Comparison of ENCODE assay signal across 1 cellular context in genomic region chr19:55156202-55157063, GRCh38.
TF ChIP-seq lines count a peak whose summit lies in the region.

No MANE protein-coding gene starts in this region.

TF ChIP-seq in K562, 482 proteins besides CTCF, POLR2A, EP300 and RAD21 (continues in another document):
- 0 out of 2 replicates have a peak, but pooled peaks have one; percentile 18 for TF ChIP-seq ATF7 (IDR thresholded peaks at IDR 0.05)
- no peak for TF ChIP-seq PHB2 (IDR thresholded peaks at IDR 0.05; ENCODE audit: low read depth)
- TF ChIP-seq EGR1 (conservative IDR thresholded peaks at IDR 0.05) = peak; percentile 92
- TF ChIP-seq POLR2G (IDR thresholded peaks at IDR 0.05; ENCODE audit: low read depth, low read length) = peak; percentile 54
- no peak for TF ChIP-seq ZNF24 (IDR thresholded peaks at IDR 0.05)
- TF ChIP-seq KDM5B (IDR thresholded peaks at IDR 0.05; ENCODE audit: insufficient replicate concordance, low read depth, low read length) = peak; percentile 42
- TF ChIP-seq PHF8 (IDR thresholded peaks at IDR 0.05; ENCODE audit: borderline replicate concordance, low read length) = peak; percentile 55; the same call in 1 of the 2 replicates
- TF ChIP-seq RBBP5 (IDR thresholded peaks at IDR 0.05; ENCODE audit: borderline replicate concordance, insufficient read depth, low read length, poor library complexity, severe bottlenecking) = peak; percentile 33
- no peak for TF ChIP-seq TEAD2 (tag; IDR thresholded peaks at IDR 0.05)
- TF ChIP-seq ADNP (tag; IDR thresholded peaks at IDR 0.05) = no peak
- peak; percentile 77; the same call in 1 of the 2 replicates for TF ChIP-seq AFF4 (CRISPR knock-in tag; IDR thresholded peaks at IDR 0.05)
- no peak for TF ChIP-seq DEAF1 (CRISPR knock-in tag; IDR thresholded peaks at IDR 0.05)
- no peak for TF ChIP-seq BMI1 (IDR thresholded peaks at IDR 0.05; ENCODE audit: low read length)
- no peak for TF ChIP-seq MITF (IDR thresholded peaks at IDR 0.05)
- peak; percentile 22; the same call in 1 of the 2 replicates for TF ChIP-seq CTBP1 (IDR thresholded peaks at IDR 0.05; ENCODE audit: borderline replicate concordance)
- no peak for TF ChIP-seq BDP1 (IDR thresholded peaks at IDR 0.05; ENCODE audit: insufficient read depth, insufficient read length)
- TF ChIP-seq ZNF76 (CRISPR knock-in tag; IDR thresholded peaks at IDR 0.05; ENCODE audit: borderline replicate concordance) = no peak
- TF ChIP-seq TAF7 (tag; IDR thresholded peaks at IDR 0.05) = no peak
- TF ChIP-seq ZEB2 (IDR thresholded peaks at IDR 0.05) = 0 out of 2 replicates have a peak, but pooled peaks have one; percentile 50
- TF ChIP-seq ZNF121 (CRISPR knock-in tag; conservative IDR thresholded peaks at IDR 0.05) = no peak
- TF ChIP-seq U2AF2 (optimal IDR thresholded peaks at IDR 0.05; ENCODE audit: low read depth, low read length) = no peak
- TF ChIP-seq LARP7 (IDR thresholded peaks at IDR 0.05) = no peak
- TF ChIP-seq CHCHD3 (CRISPR knock-in tag; IDR thresholded peaks at IDR 0.05) = no peak
- no peak for TF ChIP-seq PTRF (tag; IDR thresholded peaks at IDR 0.05)
- no peak for TF ChIP-seq MLX (CRISPR knock-in tag; conservative IDR thresholded peaks at IDR 0.05)
- no peak for TF ChIP-seq NFE2L1 (tag; IDR thresholded peaks at IDR 0.05; ENCODE audit: borderline replicate concordance, low read depth)
- TF ChIP-seq C11orf30 (IDR thresholded peaks at IDR 0.05; ENCODE audit: low read depth) = no peak
- TF ChIP-seq HDAC6 (IDR thresholded peaks at IDR 0.05; ENCODE audit: low read depth, low read length) = no peak
- TF ChIP-seq SRF (CRISPR knock-in tag; IDR thresholded peaks at IDR 0.05) = no peak
- TF ChIP-seq ZNF695 (CRISPR knock-in tag; IDR thresholded peaks at IDR 0.05) = no peak
- peak; percentile 32; the same call in 1 of the 2 replicates for TF ChIP-seq ETS1 (conservative IDR thresholded peaks at IDR 0.05; ENCODE audit: control insufficient read depth, low read depth, low read length)
- no peak for TF ChIP-seq MAFK (IDR thresholded peaks at IDR 0.05; ENCODE audit: low read length)
- TF ChIP-seq TSHZ1 (CRISPR knock-in tag; IDR thresholded peaks at IDR 0.05) = no peak
- no peak for TF ChIP-seq HNRNPK (IDR thresholded peaks at IDR 0.05; ENCODE audit: low read depth, low read length, poor library complexity, severe bottlenecking)
- TF ChIP-seq ESRRA (IDR thresholded peaks at IDR 0.05; ENCODE audit: borderline replicate concordance, low read depth) = 0 out of 2 replicates have a peak, but pooled peaks have one; percentile 12
- peak; percentile 68; the same call in 1 of the 2 replicates for TF ChIP-seq TFAP4 (CRISPR knock-in tag; IDR thresholded peaks at IDR 0.05; ENCODE audit: borderline replicate concordance)
- TF ChIP-seq GABPB1 (CRISPR knock-in tag; IDR thresholded peaks at IDR 0.05) = no peak; the same call in 1 of the 2 replicates
- TF ChIP-seq PCBP2 (IDR thresholded peaks at IDR 0.05; ENCODE audit: low read depth, low read length, poor library complexity, severe bottlenecking) = no peak
- TF ChIP-seq ZSCAN29 (IDR thresholded peaks at IDR 0.05) = no peak
- TF ChIP-seq E2F3 (CRISPR knock-in tag; IDR thresholded peaks at IDR 0.05) = no peak
- no peak for TF ChIP-seq ZNF224 (CRISPR knock-in tag; IDR thresholded peaks at IDR 0.05)
- TF ChIP-seq CTCFL (IDR thresholded peaks at IDR 0.05; ENCODE audit: borderline replicate concordance, insufficient read depth, low read depth, low read length, poor library complexity, severe bottlenecking) = no peak
- no peak for TF ChIP-seq ZNF766 (CRISPR knock-in tag; conservative IDR thresholded peaks at IDR 0.05)
- no peak for TF ChIP-seq HOMEZ (CRISPR knock-in tag; IDR thresholded peaks at IDR 0.05)
- 0 out of 2 replicates have a peak, but pooled peaks have one; percentile 8 for TF ChIP-seq CREM (IDR thresholded peaks at IDR 0.05; ENCODE audit: low read depth)
- no peak for TF ChIP-seq FOXJ3 (CRISPR knock-in tag; IDR thresholded peaks at IDR 0.05)
- peak; percentile 67 for TF ChIP-seq ZFX (CRISPR knock-in tag; IDR thresholded peaks at IDR 0.05)
- no peak for TF ChIP-seq ZNF184 (CRISPR knock-in tag; IDR thresholded peaks at IDR 0.05)
- no peak for TF ChIP-seq NCOA4 (IDR thresholded peaks at IDR 0.05; ENCODE audit: partially characterized antibody)
- TF ChIP-seq ZC3H4 (CRISPR knock-in tag; IDR thresholded peaks at IDR 0.05; ENCODE audit: borderline replicate concordance) = no peak
- no peak for TF ChIP-seq ZFP36 (IDR thresholded peaks at IDR 0.05; ENCODE audit: low read depth, low read length, partially characterized antibody)
- peak in 1 of 2 experiments; percentile 88 for TF ChIP-seq E2F6 (IDR thresholded peaks at IDR 0.05; ENCODE audit: borderline replicate concordance in 1 of 2, extremely low read depth in 1 of 2, insufficient read depth in 1 of 2, insufficient read length in 1 of 2, low read depth in 1 of 2, low read length in 1 of 2, poor library complexity in 1 of 2, severe bottlenecking in 1 of 2)
